In genomic region chr22:46079093-46079860, GRCh38 we compare ENCODE assay signal across 1 cellular context.
TF ChIP-seq lines count a peak whose summit lies in the region.

No MANE protein-coding gene starts in this region.

TF ChIP-seq in H1, 55 proteins besides CTCF, POLR2A, EP300 and RAD21:
- TF ChIP-seq SRF (IDR thresholded peaks at IDR 0.05; ENCODE audit: low read depth, low read length) (no peak), CBX5 (IDR thresholded peaks at IDR 0.05; ENCODE audit: low read depth, low read length) (no peak), SP4 (IDR thresholded peaks at IDR 0.05; ENCODE audit: low read length) (no peak), HDAC2 (IDR thresholded peaks at IDR 0.05; ENCODE audit: borderline replicate concordance in 1 of 2, low read depth in 2 of 2, low read length in 2 of 2) (no peak), BACH1 (IDR thresholded peaks at IDR 0.05; ENCODE audit: low read length) (no peak), RFX5 (IDR thresholded peaks at IDR 0.05; ENCODE audit: borderline replicate concordance, low read depth, low read length) (no peak), TAF1 (IDR thresholded peaks at IDR 0.05; ENCODE audit: low read depth, low read length) (no peak), SUZ12 (IDR thresholded peaks at IDR 0.05; ENCODE audit: low read length) (no peak), EGR1 (IDR thresholded peaks at IDR 0.05; ENCODE audit: borderline replicate concordance, low read depth, low read length) (no peak)
